36 cellular contexts compared by ENCODE assay signal in genomic region chr10:13630231-13630630, GRCh38.
"Had no signal": no experiment of that assay in that cellular context is flagged by ENCODE, and none has a peak within 500 bp of the region (broad histone marks: within the 10 kb centered on the region; RNA-seq: fewer than 3 reads in every experiment).

No MANE protein-coding gene starts in this region.

- H3K4me3 Mint-ChIP-seq: activated CD8-positive, alpha-beta T cell treated with anti-CD3 and anti-CD28 coated beads for 36 hours; activated naive CD4-positive, alpha-beta T cell treated with anti-CD3 and anti-CD28 coated beads, Interleukin-2, amount 50 U/mL, for 24 hours; activated naive CD8-positive, alpha-beta T cell treated with anti-CD3 and anti-CD28 coated beads, Interleukin-2, amount 10 ng/mL, durations not matched to agents 7 days and 5 days had no signal

- H3K4me3 ChIP-seq: ascending aorta, K562, MG63 had no signal

- H3K27me3 Mint-ChIP-seq: activated CD8-positive, alpha-beta T cell treated with anti-CD3 and anti-CD28 coated beads for 36 hours; activated naive CD4-positive, alpha-beta T cell treated with anti-CD3 and anti-CD28 coated beads, Interleukin-2, amount 50 U/mL, for 24 hours; activated naive CD8-positive, alpha-beta T cell treated with anti-CD3 and anti-CD28 coated beads, Interleukin-2, amount 10 ng/mL, durations not matched to agents 7 days and 5 days had no signal

- H3K27me3 ChIP-seq: ascending aorta, MG63 had no signal

- DNase-seq: activated CD4-positive, alpha-beta T cell treated with anti-CD3 and anti-CD28 coated beads for 1 hour; activated CD4-positive, alpha-beta T cell treated with anti-CD3 and anti-CD28 coated beads for 48 hours; activated CD4-positive, alpha-beta T cell treated with anti-CD3 and anti-CD28 coated beads, Interleukin-2, amount 50 U/mL, for 4 hours; activated CD4-positive, CD25-positive, alpha-beta regulatory T cell; activated CD8-positive, alpha-beta T cell treated with anti-CD3 and anti-CD28 coated beads for 36 hours; activated gamma-delta T cell; activated naive CD4-positive, alpha-beta T cell treated with Interleukin-2 at 50 U/mL for 16 hours; activated naive CD8-positive, alpha-beta T cell treated with anti-CD3 and anti-CD28 coated beads, Interleukin-2, amount 10 ng/mL, durations not matched to agents 7 days and 5 days; activated T-cell treated with anti-CD3 and anti-CD28 coated beads, Interleukin-2, amount 50 U/mL, for 1 hour; amygdala; IMR-90; MG63; NCI-H1048; NCI-H1105 treated with DMSO at 0.1 percent for 48 hours; NCI-H1436; NCI-H1694; NCI-H1930; NCI-H2081 treated with DMSO at 0.1 percent for 48 hours; NCI-H226; NCI-H446 treated with DMSO at 0.1 percent for 48 hours; NCI-H524; NCI-H69; NCI-H82; PC-3; SIG-M5; SW 1271; T-helper 1 cell; T-helper 2 cell; T-helper 9 cell; WERI-Rb-1 had no signal

- H3K27ac Mint-ChIP-seq: activated CD8-positive, alpha-beta T cell treated with anti-CD3 and anti-CD28 coated beads for 36 hours; activated naive CD4-positive, alpha-beta T cell treated with anti-CD3 and anti-CD28 coated beads, Interleukin-2, amount 50 U/mL, for 24 hours; activated naive CD8-positive, alpha-beta T cell treated with anti-CD3 and anti-CD28 coated beads, Interleukin-2, amount 10 ng/mL, durations not matched to agents 7 days and 5 days; activated T-helper 2 cell treated with anti-CD3 and anti-CD28 coated beads, Interferon-gamma antibody, Interleukin-2, Interleukin-4, amounts not matched to agents 10 μg/mL and 5 μg/mL and 100 μg/mL, durations not matched to agents 14 hours and 24 hours and 36 hours had no signal

- ATAC-seq: activated CD8-positive, alpha-beta T cell treated with anti-CD3 and anti-CD28 coated beads for 36 hours; K562; PC-3; Right ventricle myocardium inferior had no signal

- H3K9me3 ChIP-seq: ascending aorta, MG63 had no signal

- H3K36me3 ChIP-seq: WERI-Rb-1 had no signal

- H3K4me1 Mint-ChIP-seq: activated naive CD4-positive, alpha-beta T cell treated with anti-CD3 and anti-CD28 coated beads, Interleukin-2, amount 50 U/mL, for 24 hours; activated naive CD8-positive, alpha-beta T cell treated with anti-CD3 and anti-CD28 coated beads, Interleukin-2, amount 10 ng/mL, durations not matched to agents 7 days and 5 days had no signal

- H3K9me3 Mint-ChIP-seq: activated CD8-positive, alpha-beta T cell treated with anti-CD3 and anti-CD28 coated beads for 36 hours; activated naive CD4-positive, alpha-beta T cell treated with anti-CD3 and anti-CD28 coated beads, Interleukin-2, amount 50 U/mL, for 24 hours; activated naive CD8-positive, alpha-beta T cell treated with anti-CD3 and anti-CD28 coated beads, Interleukin-2, amount 10 ng/mL, durations not matched to agents 7 days and 5 days; activated T-helper 2 cell treated with anti-CD3 and anti-CD28 coated beads, Interferon-gamma antibody, Interleukin-2, Interleukin-4, amounts not matched to agents 10 μg/mL and 5 μg/mL and 100 μg/mL, durations not matched to agents 14 hours and 24 hours and 36 hours had no signal

- H3K27ac ChIP-seq: ascending aorta, RWPE1, WERI-Rb-1 had no signal
